ENCODE assay signal across 16 cellular contexts in the genomic region with DNA sequence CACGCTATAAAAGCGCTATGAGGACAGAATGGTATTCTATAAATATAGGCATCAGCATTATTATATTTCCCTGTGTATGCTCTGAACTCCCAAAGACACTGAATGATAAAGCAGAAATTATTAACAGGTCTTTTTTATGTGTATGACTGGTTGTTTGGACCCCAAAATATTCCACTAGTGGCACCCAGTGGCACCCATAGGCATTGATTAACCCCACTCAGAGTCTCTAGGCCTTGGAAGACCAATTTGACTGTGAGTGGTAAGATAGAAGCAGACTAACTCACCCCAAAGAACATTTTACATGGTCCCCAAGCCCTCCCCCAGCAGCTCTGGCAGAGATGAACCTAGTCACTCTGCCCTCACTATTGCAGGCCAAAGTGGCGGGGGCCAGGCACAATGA. TPM values are rescaled to one million over a fixed set of nuclear protein-coding genes. Genes with fewer than 3 reads are reported as not detected.
DNase-seq lines count a peak whose midpoint lies in the region; ATAC-seq and TF ChIP-seq lines count a peak whose summit lies in the region.
"Had no signal": no experiment of that assay in that cellular context is flagged by ENCODE, and none has a peak within 500 bp of the region (broad histone marks: within the 10 kb centered on the region; RNA-seq: fewer than 3 reads in every experiment).

No MANE protein-coding gene starts in this region.

- no peak overlapping the region for H3K4me3 Mint-ChIP-seq in WTC11
- no peak overlapping the region for H3K4me3 Mint-ChIP-seq in activated T-helper 1 cell treated with anti-CD3 and anti-CD28 coated beads, Interleukin-12 subunit alpha, Interleukin-12 subunit beta, Interleukin-2, Interleukin-4 antibody, amounts not matched to agents 30 ng/mL and 10 ng/mL and 1 ng/mL, durations not matched to agents 14 hours and 24 hours and 36 hours
- H3K4me3 Mint-ChIP-seq: neural crest cell had no signal

- H2AFZ ChIP-seq in DND-41 (ENCODE audit: low read depth, low read length), result no peak overlapping the region
- H2AFZ ChIP-seq in GM23248, result no peak overlapping the region

- H3K27me3 ChIP-seq in DND-41 (ENCODE audit: insufficient read depth, low read length, poor library complexity), result no peaks in the 10 kb centered on the region
- H3K27me3 ChIP-seq in GM23248 (replicated peaks; ENCODE audit: insufficient read depth), result no peaks in the 10 kb centered on the region
- H3K27me3 ChIP-seq: BE2C had no signal

- WGBS in GM23248 (ENCODE audit: low coverage in 1 of 2, low lambda C conversion rate in 2 of 2, missing lambda C conversion rate in 2 of 2), 2 experiments, result 98 to 99% methylated on average over 3 of the region's 3 CpGs

- H3K79me2 ChIP-seq in DND-41 (ENCODE audit: insufficient read depth, low read length), result no peaks in the 10 kb centered on the region
- H3K79me2 ChIP-seq in GM23248 (ENCODE audit: insufficient read depth), result no peaks in the 10 kb centered on the region

- POLR2A ChIA-PET in WTC11 (lab: Charles Lee), result interaction anchor here (0.6 to 1.0 kb wide), 2 partner anchors 9 to 199 kb away, joined by 5 to 6 read pairs; no protein-coding TSS in a partner anchor

- no peaks in the 10 kb centered on the region for H3K9me3 Mint-ChIP-seq in WTC11
- H3K9me3 Mint-ChIP-seq in activated T-helper 1 cell treated with anti-CD3 and anti-CD28 coated beads, Interleukin-12 subunit alpha, Interleukin-12 subunit beta, Interleukin-2, Interleukin-4 antibody, amounts not matched to agents 30 ng/mL and 10 ng/mL and 1 ng/mL, durations not matched to agents 14 hours and 24 hours and 36 hours, result no peaks in the 10 kb centered on the region
- H3K9me3 Mint-ChIP-seq: IgD-negative memory B cell, neural crest cell had no signal

- H3K9me2 ChIP-seq in GM23248 (ENCODE audit: insufficient read depth), result no peaks in the 10 kb centered on the region

- intact Hi-C loops in activated T-helper 1 cell treated with anti-CD3 and anti-CD28 coated beads, Interleukin-12 subunit alpha, Interleukin-12 subunit beta, Interleukin-2, Interleukin-4 antibody, amounts not matched to agents 30 ng/mL and 10 ng/mL and 1 ng/mL, durations not matched to agents 14 hours and 24 hours and 36 hours (cut with micrococcal nuclease), result no loop called here

- no peaks in the 10 kb centered on the region for H3F3A ChIP-seq in GM23248 (ENCODE audit: insufficient read depth)

- CTCF ChIA-PET in WTC11 (lab: Charles Lee), result interaction anchor here (0.6 to 2.1 kb wide), 8 partner anchors 9 to 128 kb away, joined by 3 to 20 read pairs (median 4); no protein-coding TSS in a partner anchor

- H3K36me3 Mint-ChIP-seq in WTC11, result no peaks in the 10 kb centered on the region
- no peaks in the 10 kb centered on the region for H3K36me3 Mint-ChIP-seq in activated T-helper 1 cell treated with anti-CD3 and anti-CD28 coated beads, Interleukin-12 subunit alpha, Interleukin-12 subunit beta, Interleukin-2, Interleukin-4 antibody, amounts not matched to agents 30 ng/mL and 10 ng/mL and 1 ng/mL, durations not matched to agents 14 hours and 24 hours and 36 hours (ENCODE audit: low read depth)
- H3K36me3 Mint-ChIP-seq: IgD-negative memory B cell had no signal

- H3K4me2 ChIP-seq in DND-41 (ENCODE audit: insufficient read depth, low read length), result no peak overlapping the region
- H3K4me2 ChIP-seq in GM23248 (ENCODE audit: unreplicated experiment), result no peak overlapping the region

- H3K27me3 Mint-ChIP-seq in WTC11 (ENCODE audit: low read depth), result no peaks in the 10 kb centered on the region
- peaks cover 4% of the 10 kb centered on the region for H3K27me3 Mint-ChIP-seq in activated T-helper 1 cell treated with anti-CD3 and anti-CD28 coated beads, Interleukin-12 subunit alpha, Interleukin-12 subunit beta, Interleukin-2, Interleukin-4 antibody, amounts not matched to agents 30 ng/mL and 10 ng/mL and 1 ng/mL, durations not matched to agents 14 hours and 24 hours and 36 hours (ENCODE audit: insufficient read depth)
- H3K27me3 Mint-ChIP-seq: IgD-negative memory B cell had no signal

- peaks cover 44% of the 10 kb centered on the region for H3K4me1 Mint-ChIP-seq in WTC11
- peaks cover 21% of the 10 kb centered on the region for H3K4me1 Mint-ChIP-seq in activated T-helper 1 cell treated with anti-CD3 and anti-CD28 coated beads, Interleukin-12 subunit alpha, Interleukin-12 subunit beta, Interleukin-2, Interleukin-4 antibody, amounts not matched to agents 30 ng/mL and 10 ng/mL and 1 ng/mL, durations not matched to agents 14 hours and 24 hours and 36 hours (ENCODE audit: low read depth)

- ATAC-seq in DND-41 (ENCODE audit: insufficient read depth, low read depth) (no peak), GM19328 (IDR thresholded peaks at IDR 0.05; ENCODE audit: unreplicated experiment) (peak; percentile 2), HG02885 (IDR thresholded peaks at IDR 0.05; ENCODE audit: poor library complexity, unreplicated experiment) (peak; percentile 9), WTC11 (no peak)
- ATAC-seq in activated CD4-positive, CD25-positive, alpha-beta regulatory T cell treated with anti-CD3 and anti-CD28 coated beads, Interleukin-2, amount 50 U/mL, for 24 hours, result no peak
- ATAC-seq: SK-N-SH treated with all-trans-retinoic acid at 6 μM for 48 hours had no signal

- no peaks in the 10 kb centered on the region for H3K36me3 ChIP-seq in DND-41 (ENCODE audit: insufficient read depth, low read length)
- H3K36me3 ChIP-seq in GM23248 (ENCODE audit: low read depth), result no peaks in the 10 kb centered on the region
- H3K36me3 ChIP-seq: BE2C had no signal

- no peak overlapping the region for H3K9ac ChIP-seq in DND-41 (ENCODE audit: low read depth, low read length)
- H3K9ac ChIP-seq in GM23248, result no peak overlapping the region

- H3K27ac ChIP-seq in DND-41 (ENCODE audit: low read length), result no peak overlapping the region
- H3K27ac ChIP-seq in GM23248, result no peak overlapping the region
- H3K27ac ChIP-seq: epithelial cell of prostate had no signal

- TF ChIP-seq CTCF in DND-41 (IDR thresholded peaks at IDR 0.05; ENCODE audit: borderline replicate concordance, extremely low read depth, low read length, poor library complexity, severe bottlenecking), result peak; percentile 20
- no peak for TF ChIP-seq CTCF in WTC11 (IDR thresholded peaks at IDR 0.05)

- H3K9me3 ChIP-seq in DND-41 (ENCODE audit: insufficient read depth, low read length, severe bottlenecking), result no peaks in the 10 kb centered on the region
- no peaks in the 10 kb centered on the region for H3K9me3 ChIP-seq in GM23248 (ENCODE audit: low read depth)
- H3K9me3 ChIP-seq: BE2C had no signal

- peak overlapping the region; percentile 90; the same call in 1 of the 2 replicates for H3K27ac Mint-ChIP-seq in WTC11
- H3K27ac Mint-ChIP-seq in activated T-helper 1 cell treated with anti-CD3 and anti-CD28 coated beads, Interleukin-12 subunit alpha, Interleukin-12 subunit beta, Interleukin-2, Interleukin-4 antibody, amounts not matched to agents 30 ng/mL and 10 ng/mL and 1 ng/mL, durations not matched to agents 14 hours and 24 hours and 36 hours, result no peak overlapping the region

- H4K20me1 ChIP-seq in DND-41 (ENCODE audit: insufficient read depth, low read length) (no peaks in the 10 kb centered on the region), GM23248 (ENCODE audit: insufficient read depth) (no peaks in the 10 kb centered on the region)

- in situ Hi-C loops in GM23248 (cut with MboI), result no loop called here

- no peak for DNase-seq in DND-41
- DNase-seq in WTC11 (ENCODE audit: low spot score), result no peak
- DNase-seq in activated T-helper 1 cell treated with anti-CD3 and anti-CD28 coated beads, Interleukin-12 subunit alpha, Interleukin-12 subunit beta, Interleukin-2, Interleukin-4 antibody, amounts not matched to agents 30 ng/mL and 10 ng/mL and 1 ng/mL, durations not matched to agents 14 hours and 24 hours and 36 hours (ENCODE audit: low spot score), result no peak
- no peak for DNase-seq in GM23248
- no peak for DNase-seq in activated effector memory CD4-positive, alpha-beta T cell treated with Interleukin-2 at 50 U/mL for 16 hours
- DNase-seq: aorta, BE2C, islet precursor cell, NCI-H446 treated with DMSO at 0.1 percent for 48 hours had no signal

- H3K4me1 ChIP-seq in DND-41 (ENCODE audit: insufficient read depth, low read length) (no peaks in the 10 kb centered on the region), GM23248 (ENCODE audit: insufficient read depth) (peaks cover 10% of the 10 kb centered on the region; the same call in 1 of the 2 replicates)

- no peak overlapping the region for H3K4me3 ChIP-seq in DND-41 (ENCODE audit: low read depth in 1 of 2, low read length in 2 of 2)
- no peak overlapping the region for H3K4me3 ChIP-seq in GM23248

TF ChIP-seq in WTC11, 78 proteins besides CTCF, POLR2A, EP300 and RAD21 (continues in another document):
- TF ChIP-seq, protein P1, sequence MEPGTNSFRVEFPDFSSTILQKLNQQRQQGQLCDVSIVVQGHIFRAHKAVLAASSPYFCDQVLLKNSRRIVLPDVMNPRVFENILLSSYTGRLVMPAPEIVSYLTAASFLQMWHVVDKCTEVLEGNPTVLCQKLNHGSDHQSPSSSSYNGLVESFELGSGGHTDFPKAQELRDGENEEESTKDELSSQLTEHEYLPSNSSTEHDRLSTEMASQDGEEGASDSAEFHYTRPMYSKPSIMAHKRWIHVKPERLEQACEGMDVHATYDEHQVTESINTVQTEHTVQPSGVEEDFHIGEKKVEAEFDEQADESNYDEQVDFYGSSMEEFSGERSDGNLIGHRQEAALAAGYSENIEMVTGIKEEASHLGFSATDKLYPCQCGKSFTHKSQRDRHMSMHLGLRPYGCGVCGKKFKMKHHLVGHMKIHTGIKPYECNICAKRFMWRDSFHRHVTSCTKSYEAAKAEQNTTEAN (CRISPR knock-in tag; IDR thresholded peaks at IDR 0.05), result no peak
- TF ChIP-seq ZNF232 (CRISPR knock-in tag; IDR thresholded peaks at IDR 0.05), result no peak

RNA-seq across cellular contexts. Expression of gene UBE2E1, which starts 45.4 kb away (rescaled TPM):
- 115 to 124 TPM (median 121 TPM) in 3 replicates for total RNA-seq in WTC11 (2021)
- total RNA-seq in activated T-helper 1 cell treated with anti-CD3 and anti-CD28 coated beads, Interleukin-12 subunit alpha, Interleukin-12 subunit beta, Interleukin-2, Interleukin-4 antibody, amounts not matched to agents 30 ng/mL and 10 ng/mL and 1 ng/mL, durations not matched to agents 14 hours and 24 hours and 36 hours, result 78.8 and 87.0 TPM in 2 replicates
- 49.3 and 65.3 TPM in 2 replicates for total RNA-seq in GM23248 (2014; rRNA removed; shearing (Covaris generic))
- polyA plus RNA-seq in GM23248 (2016; fragmentation: Nextera tagmentation; extraction: Ambion mirVana), result 9.0 and 10.1 TPM in 2 replicates

Comparison
In these comparisons a context has a peak if more than half of its experiments do, and no peak if none do; other contexts are left out.
1. ATAC-seq: peak in GM19328 (single experiment) and HG02885 (single experiment); none in DND-41 (single experiment), WTC11 (single experiment) and activated CD4-positive, CD25-positive, alpha-beta regulatory T cell treated with anti-CD3 and anti-CD28 coated beads, Interleukin-2, amount 50 U/mL, for 24 hours (0 of 2).